In the genomic region with DNA sequence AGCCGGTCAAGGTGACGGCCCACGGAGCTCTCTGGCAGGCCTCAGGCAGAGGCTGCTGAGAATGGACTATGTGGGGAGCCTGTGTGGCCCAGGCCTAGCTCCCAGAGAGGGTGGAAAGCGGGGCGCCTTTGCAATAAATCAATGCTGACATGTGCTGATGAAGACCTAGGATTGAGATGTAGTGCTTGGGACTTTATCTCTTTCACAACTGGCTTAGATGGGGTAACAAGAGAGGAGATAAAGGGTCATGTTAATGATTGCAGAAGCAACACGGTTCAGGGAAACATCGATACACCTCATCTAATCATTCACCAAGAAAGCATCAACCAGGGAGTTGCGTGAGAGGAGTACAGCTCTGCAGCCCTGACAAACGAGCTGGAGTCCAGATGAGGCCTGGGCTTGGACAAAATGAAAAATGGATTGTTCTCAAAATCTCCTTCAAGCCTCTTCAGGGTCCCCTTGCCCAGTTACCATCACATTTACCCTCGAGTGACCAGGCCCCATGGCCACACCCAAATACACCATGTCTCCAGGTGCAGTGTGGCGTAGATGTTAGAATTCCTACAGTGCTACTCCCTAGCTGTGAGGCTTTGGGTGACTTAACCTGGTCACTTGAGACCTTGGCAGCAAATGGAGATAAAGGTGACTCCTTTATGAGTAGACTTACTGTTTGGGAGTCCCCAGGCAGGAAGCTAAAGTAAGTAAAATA, we compare ENCODE assay signal across 18 cellular contexts.
A peak's percentile ranks its signal among the peaks of the same experiment; 100 is the strongest.
DNase-seq lines count a peak whose midpoint lies in the region; ATAC-seq, FAIRE-seq and TF ChIP-seq lines count a peak whose summit lies in the region.
"Had no signal": no experiment of that assay in that cellular context is flagged by ENCODE, and none has a peak within 500 bp of the region (broad histone marks: within the 10 kb centered on the region; RNA-seq: fewer than 3 reads in every experiment).

No MANE protein-coding gene starts in this region.

- H3K27ac ChIP-seq in DND-41 (ENCODE audit: low read length) (peak overlapping the region; percentile 57), VCaP (peak overlapping the region; percentile 48), esophagus muscularis mucosa (replicated peaks in 1 of 4) (no peak overlapping the region), pancreas (peak overlapping the region in 1 of 4 donors; percentile 27), aorta (ENCODE audit: low read depth in 1 of 2, low read length in 2 of 2) (no peak overlapping the region)
- H3K27ac ChIP-seq: RWPE1 had no signal

- H3K27me3 ChIP-seq in DND-41 (ENCODE audit: insufficient read depth, low read length, poor library complexity): no peaks in the 10 kb centered on the region
- H3K27me3 ChIP-seq in esophagus muscularis mucosa: no peaks in the 10 kb centered on the region
- no peaks in the 10 kb centered on the region for H3K27me3 ChIP-seq in pancreas
- H3K27me3 ChIP-seq in aorta (ENCODE audit: control insufficient read depth in 1 of 2, insufficient read depth in 2 of 2, low read length in 1 of 2): no peaks in the 10 kb centered on the region

- intact Hi-C loops in esophagus muscularis mucosa (cut with DNase I) (no loop called here), pancreas (cut with DNase I) (no loop called here), aorta (cut with DNase I) (no loop called here)

- H4K20me1 ChIP-seq in DND-41 (ENCODE audit: insufficient read depth, low read length): no peaks in the 10 kb centered on the region

- H3K36me3 ChIP-seq in DND-41 (ENCODE audit: insufficient read depth, low read length) (no peaks in the 10 kb centered on the region), esophagus muscularis mucosa (no peaks in the 10 kb centered on the region), pancreas (no peaks in the 10 kb centered on the region), aorta (ENCODE audit: control insufficient read depth in 1 of 2, insufficient read depth in 2 of 2, low read length in 1 of 2) (no peaks in the 10 kb centered on the region)

- no peak for DNase-seq in DND-41
- peak; percentile 78 for DNase-seq in esophagus muscularis mucosa (ENCODE audit: extremely low spot score)
- no peak for DNase-seq in pancreas
- DNase-seq in epidermal melanocyte (ENCODE audit: insufficient read length, low spot score): no peak
- DNase-seq in stimulated activated CD4-positive, alpha-beta T cell treated with anti-CD3 and anti-CD28 coated beads, Interleukin-4, amount 100 ng/mL, for 4 hours: no peak
- DNase-seq in NCI-H2171 (lab: John Stamatoyannopoulos, UW): no peak
- DNase-seq in aorta: no peak
- DNase-seq: 8988T, DMS79 treated with DMSO at 0.1 percent for 48 hours, HCEC 1CT, KG1, NCI-H1417 treated with DMSO at 0.1 percent for 48 hours, NCI-H1930, NCI-H345, NCI-H524 treated with DMSO at 0.1 percent for 48 hours, SIG-M5 had no signal

- H3K4me2 ChIP-seq in DND-41 (ENCODE audit: insufficient read depth, low read length): peak overlapping the region; percentile 33; the same call in 1 of the 2 replicates

- H3K9me3 ChIP-seq in DND-41 (ENCODE audit: insufficient read depth, low read length, severe bottlenecking) (no peaks in the 10 kb centered on the region), esophagus muscularis mucosa (no peaks in the 10 kb centered on the region), pancreas (no peaks in the 10 kb centered on the region), aorta (ENCODE audit: control insufficient read depth, low read length) (no peaks in the 10 kb centered on the region)

- no peak for FAIRE-seq in pancreas (lab: Jason Lieb, UNC)

- H3K4me1 ChIP-seq in DND-41 (ENCODE audit: insufficient read depth, low read length) (peaks cover 23% of the 10 kb centered on the region), esophagus muscularis mucosa (no peaks in the 10 kb centered on the region), pancreas (no peaks in the 10 kb centered on the region), aorta (ENCODE audit: control insufficient read depth in 1 of 2, insufficient read depth in 2 of 2, low read length in 2 of 2) (no peaks in the 10 kb centered on the region)

- H3K79me2 ChIP-seq in DND-41 (ENCODE audit: insufficient read depth, low read length): no peaks in the 10 kb centered on the region

- no peak overlapping the region for H3K9ac ChIP-seq in DND-41 (ENCODE audit: low read depth, low read length)

- H2AFZ ChIP-seq in DND-41 (ENCODE audit: low read depth, low read length): no peak overlapping the region

- ATAC-seq in DND-41 (ENCODE audit: insufficient read depth, low read depth): no peak
- peak in 3 of 4 donors; percentile 30 to 45 (median 45) for ATAC-seq in pancreas
- no peak for ATAC-seq in aorta (ENCODE audit: low FRiP score)

- WGBS in esophagus muscularis mucosa: 95% methylated on average over 10 of the region's 11 CpGs
- 57 to 59% methylated on average over 11 of the region's 11 CpGs for WGBS in pancreas, 2 donors
- WGBS in aorta, 2 donors: 77 to 90% methylated on average over 11 of the region's 11 CpGs

- TF ChIP-seq POLR2A in esophagus muscularis mucosa (IDR thresholded peaks at IDR 0.05; ENCODE audit: low read depth): no peak

- H3K4me3 ChIP-seq in DND-41 (ENCODE audit: low read depth in 1 of 2, low read length in 2 of 2) (no peak overlapping the region; a peak in 1 of 4 replicates), esophagus muscularis mucosa (no peak overlapping the region), pancreas (no peak overlapping the region), aorta (ENCODE audit: low read length in 2 of 2) (no peak overlapping the region)

- no peak for TF ChIP-seq CTCF in DND-41 (IDR thresholded peaks at IDR 0.05; ENCODE audit: borderline replicate concordance, extremely low read depth, low read length, poor library complexity, severe bottlenecking)
- TF ChIP-seq CTCF in VCaP (conservative IDR thresholded peaks at IDR 0.05): no peak
- no peak for TF ChIP-seq CTCF in esophagus muscularis mucosa (IDR thresholded peaks at IDR 0.05)
- no peak for TF ChIP-seq CTCF in pancreas (IDR thresholded peaks at IDR 0.05)

- no peak for TF ChIP-seq EP300 in esophagus muscularis mucosa (IDR thresholded peaks at IDR 0.05)

Comparison
In these comparisons a context has a peak if more than half of its experiments do, and no peak if none do; other contexts are left out.
1. ATAC-seq: peak in pancreas (3 of 4); none in DND-41 (single experiment) and aorta (single experiment).
2. H3K27ac ChIP-seq: peak in DND-41 (single experiment) and VCaP (single experiment); none in esophagus muscularis mucosa (0 of 4) and aorta (0 of 2).